ENCODE assay signal across 12 cellular contexts in genomic region chr5:35668320-35668719, GRCh38. TPM values are rescaled to one million over a fixed set of nuclear protein-coding genes. Genes with fewer than 3 reads are reported as not detected.
"Had no signal": no experiment of that assay in that cellular context is flagged by ENCODE, and none has a peak within 500 bp of the region (broad histone marks: within the 10 kb centered on the region; RNA-seq: fewer than 3 reads in every experiment).

No MANE protein-coding gene starts in this region.

- H3K4me3 Mint-ChIP-seq: activated T-helper 1 cell treated with anti-CD3 and anti-CD28 coated beads, Interleukin-12 subunit alpha, Interleukin-12 subunit beta, Interleukin-2, Interleukin-4 antibody, amounts not matched to agents 30 ng/mL and 10 ng/mL and 1 ng/mL, durations not matched to agents 14 hours and 24 hours and 36 hours had no signal

- H3K27ac Mint-ChIP-seq: activated T-helper 1 cell treated with anti-CD3 and anti-CD28 coated beads, Interleukin-12 subunit alpha, Interleukin-12 subunit beta, Interleukin-2, Interleukin-4 antibody, amounts not matched to agents 30 ng/mL and 10 ng/mL and 1 ng/mL, durations not matched to agents 14 hours and 24 hours and 36 hours had no signal

- ATAC-seq: esophagus mucosa, pancreas had no signal

- H3K9me3 ChIP-seq: ascending aorta, pancreas, SJSA1, upper lobe of left lung had no signal

- H3K27ac ChIP-seq: ascending aorta, pancreas, SJSA1, upper lobe of left lung, VCaP had no signal

- H3K27me3 ChIP-seq: ascending aorta, pancreas, SJSA1, upper lobe of left lung had no signal

- DNase-seq: hypothalamus; kidney glomerular epithelial cell; mesendoderm; pancreas; stimulated activated CD4-positive, alpha-beta T cell treated with anti-CD3 and anti-CD28 coated beads, Interleukin-12 subunit alpha, Interleukin-12 subunit beta, amount 100 ng/mL, for 4 hours; upper lobe of left lung had no signal

- H3K27me3 Mint-ChIP-seq: activated naive CD4-positive, alpha-beta T cell treated with anti-CD3 and anti-CD28 coated beads, Interleukin-2, amount 50 U/mL, for 24 hours had no signal

- H3K4me3 ChIP-seq: ascending aorta, pancreas, SJSA1, upper lobe of left lung had no signal

- H3K4me1 ChIP-seq: ascending aorta, pancreas, SJSA1, upper lobe of left lung had no signal

- H3K36me3 ChIP-seq: ascending aorta, pancreas, SJSA1, upper lobe of left lung had no signal

RNA-seq across cellular contexts. Expression of gene SPEF2, which starts 50.7 kb away (rescaled TPM):
- total RNA-seq: SJSA1 had no signal
